Comparison of ENCODE assay signal across 22 cellular contexts in the genomic region with DNA sequence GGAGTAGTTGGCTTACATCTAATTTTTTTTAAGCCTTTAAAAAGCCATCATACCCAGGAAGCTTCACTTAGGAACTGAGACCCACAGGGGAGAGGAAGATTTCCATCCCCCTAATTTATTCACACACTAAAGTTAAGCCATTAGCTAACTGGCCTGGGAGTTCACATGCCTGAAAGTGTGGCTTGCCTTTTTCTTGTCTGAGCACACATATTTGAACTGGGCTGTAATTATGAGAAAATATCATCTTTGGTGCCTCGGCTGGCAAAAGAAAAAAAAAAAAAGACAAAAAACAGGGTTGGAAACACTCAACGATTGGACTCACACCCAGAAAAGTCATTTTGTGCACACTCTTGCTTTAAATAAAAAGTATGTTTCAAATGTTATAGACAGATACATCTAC.
"Had no signal": no experiment of that assay in that cellular context is flagged by ENCODE, and none has a peak within 500 bp of the region (broad histone marks: within the 10 kb centered on the region; RNA-seq: fewer than 3 reads in every experiment).

No MANE protein-coding gene starts in this region.

- ATAC-seq: sciatic nerve; stimulated activated naive CD8-positive, alpha-beta T cell treated with anti-CD3 and anti-CD28 coated beads, Interleukin-15, Interleukin-2, amounts not matched to agents 100 U/mL and 50 U/mL, for 24 hours had no signal

- FAIRE-seq: small intestine had no signal

- DNase-seq: activated B cell treated with CpG ODN at 0.5 μM for 24 hours; activated CD4-positive, alpha-beta memory T cell treated with anti-CD3 and anti-CD28 coated beads for 36 hours; activated CD4-positive, alpha-beta T cell treated with anti-CD3 and anti-CD28 coated beads for 4 hours; activated naive CD4-positive, alpha-beta T cell treated with anti-CD3 and anti-CD28 coated beads, Interleukin-2, amount 10 ng/mL, durations not matched to agents 7 days and 5 days; activated T-cell treated with anti-CD3 and anti-CD28 coated beads, Interleukin-2, amount 50 U/mL, for 48 hours; anterior cingulate cortex; brain microvascular endothelial cell; caudate nucleus; effector CD8-positive, alpha-beta T cell; foreskin melanocyte; hippocampal formation; kidney glomerular epithelial cell; left ventricle myocardium inferior; nephron progenitor cell; occipital lobe; posterior cingulate gyrus; small intestine; stimulated activated CD4-positive, alpha-beta T cell treated with anti-CD3 and anti-CD28 coated beads, Interleukin-15, amount 100 ng/mL, for 24 hours; stimulated activated naive CD8-positive, alpha-beta T cell treated with anti-CD3 and anti-CD28 coated beads, Interleukin-15, Interleukin-2, amounts not matched to agents 100 U/mL and 50 U/mL, for 24 hours; T1000; tibial artery had no signal

- H3K4me1 ChIP-seq: left ventricle myocardium inferior, tibial artery had no signal

- H3K27me3 ChIP-seq: brain microvascular endothelial cell, tibial artery had no signal

- H3K36me3 ChIP-seq: brain microvascular endothelial cell, left ventricle myocardium inferior, tibial artery had no signal

- H3K4me3 ChIP-seq: left ventricle myocardium inferior, tibial artery had no signal

- H3K9me3 ChIP-seq: left ventricle myocardium inferior, tibial artery had no signal

- H3K27ac ChIP-seq: brain microvascular endothelial cell, left ventricle myocardium inferior, tibial artery had no signal
